In genomic region chr12:32039917-32040575, GRCh38 we compare ENCODE assay signal across 1 cellular context.
TF ChIP-seq lines count a peak whose summit lies in the region.

No MANE protein-coding gene starts in this region.

TF ChIP-seq in GM23338, 12 proteins besides CTCF, POLR2A, EP300 and RAD21 (continued from another document):
- TF ChIP-seq REST (IDR thresholded peaks at IDR 0.05; ENCODE audit: unreplicated experiment) (no peak), EZH2 (IDR thresholded peaks at IDR 0.05; ENCODE audit: low read depth, unreplicated experiment) (no peak), JUNB (IDR thresholded peaks at IDR 0.05; ENCODE audit: unreplicated experiment) (no peak), ZNF114 (CRISPR knock-in tag; IDR thresholded peaks at IDR 0.05) (no peak), ZNF462 (CRISPR knock-in tag; IDR thresholded peaks at IDR 0.05) (no peak), NANOG (IDR thresholded peaks at IDR 0.05; ENCODE audit: borderline replicate concordance) (no peak), STAT1 (IDR thresholded peaks at IDR 0.05; ENCODE audit: unreplicated experiment) (no peak), CREB1 (CRISPR knock-in tag; IDR thresholded peaks at IDR 0.05; ENCODE audit: low read depth) (no peak)
